Comparison of ENCODE assay signal across 22 cellular contexts in the genomic region with DNA sequence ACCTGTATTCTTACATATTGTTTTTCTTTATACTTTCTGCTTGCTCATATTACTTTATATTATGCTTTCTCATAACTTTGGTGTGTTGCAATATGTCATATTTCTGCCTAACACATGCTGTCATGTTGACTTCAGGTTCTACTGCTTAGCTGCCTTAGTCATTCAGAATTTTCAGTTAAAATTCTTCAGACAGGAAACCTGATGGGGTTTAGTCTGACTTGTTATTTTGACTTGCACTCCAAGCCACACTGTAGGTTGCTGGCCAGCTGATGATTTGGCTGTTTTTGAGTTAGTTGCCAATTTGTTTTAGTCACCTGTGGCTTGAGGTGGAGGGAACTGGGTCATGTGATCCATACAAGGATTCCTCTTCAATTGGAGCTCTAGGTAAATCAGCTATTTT.
DNase-seq lines count a peak whose midpoint lies in the region; ATAC-seq, FAIRE-seq and TF ChIP-seq lines count a peak whose summit lies in the region.
"Had no signal": no experiment of that assay in that cellular context is flagged by ENCODE, and none has a peak within 500 bp of the region (broad histone marks: within the 10 kb centered on the region; RNA-seq: fewer than 3 reads in every experiment).

No MANE protein-coding gene starts in this region.

- H3K27me3 ChIP-seq in SK-N-SH (ENCODE audit: insufficient read depth), result no peaks in the 10 kb centered on the region
- H3K27me3 ChIP-seq in smooth muscle cell (ENCODE audit: low read depth), result no peaks in the 10 kb centered on the region
- H3K27me3 ChIP-seq: neutrophil, SJSA1 had no signal

- H3K9me2 ChIP-seq in SK-N-SH, result no peaks in the 10 kb centered on the region

- POLR2A ChIA-PET in SK-N-SH (lab: Yijun Ruan, JAX), result no interaction called here

- H2AFZ ChIP-seq in SK-N-SH (ENCODE audit: low read depth) (no peak overlapping the region), smooth muscle cell (ENCODE audit: low read depth) (no peak overlapping the region)

- peaks cover 8 to 24% of the 10 kb centered on the region in 2 experiments; a peak in 3 of 4 replicates for H3K4me1 ChIP-seq in SK-N-SH (ENCODE audit: control insufficient read depth in 1 of 2, insufficient read depth in 2 of 2, low read depth in 1 of 2, low read length in 1 of 2)
- H3K4me1 ChIP-seq in smooth muscle cell (ENCODE audit: low read depth), result peaks cover 14% of the 10 kb centered on the region

- H3F3A ChIP-seq in SK-N-SH (replicated peaks; ENCODE audit: insufficient read depth) (no peaks in the 10 kb centered on the region), smooth muscle cell (ENCODE audit: low read depth) (peaks cover 20% of the 10 kb centered on the region)

- TF ChIP-seq EP300 in SK-N-SH (IDR thresholded peaks at IDR 0.05; ENCODE audit: borderline replicate concordance in 1 of 2, low read depth in 1 of 2, low read length in 1 of 2), result no peak

- H3K4me3 ChIP-seq in SK-N-SH (ENCODE audit: low read depth in 2 of 2, low read length in 1 of 2) (no peak overlapping the region), smooth muscle cell (no peak overlapping the region)
- H3K4me3 ChIP-seq: SJSA1 had no signal

- H3K4me2 ChIP-seq in SK-N-SH, result no peak overlapping the region
- no peak overlapping the region for H3K4me2 ChIP-seq in smooth muscle cell

- peak; percentile 77 for FAIRE-seq in RCC 7860 (lab: Jason Lieb, UNC)
- FAIRE-seq: urothelium cell line had no signal

- H3K9ac ChIP-seq in SK-N-SH, result no peak overlapping the region
- H3K9ac ChIP-seq in smooth muscle cell (ENCODE audit: low read depth), result no peak overlapping the region

- no peaks in the 10 kb centered on the region for H3K36me3 ChIP-seq in SK-N-SH (replicated peaks in 1 of 2; ENCODE audit: control insufficient read depth in 1 of 2, insufficient read depth in 2 of 2, low read length in 1 of 2)
- H3K36me3 ChIP-seq in smooth muscle cell (ENCODE audit: low read depth), result no peaks in the 10 kb centered on the region
- H3K36me3 ChIP-seq: neutrophil, SJSA1 had no signal

- CTCF ChIA-PET in SK-N-SH (lab: Yijun Ruan, JAX), result interaction anchor here (0.9 to 1.0 kb wide), 2 partner anchors 12 to 22 kb away, joined by 3 to 4 read pairs; no protein-coding TSS in a partner anchor

- no peaks in the 10 kb centered on the region for H4K20me1 ChIP-seq in SK-N-SH (ENCODE audit: insufficient read depth)
- no peaks in the 10 kb centered on the region for H4K20me1 ChIP-seq in smooth muscle cell (ENCODE audit: low read depth)

- TF ChIP-seq CTCF in SK-N-SH (IDR thresholded peaks at IDR 0.05) (no peak), smooth muscle cell (IDR thresholded peaks at IDR 0.05; ENCODE audit: borderline replicate concordance, insufficient read depth, poor library complexity, severe bottlenecking) (no peak)

- DNase-seq in SK-N-SH (no peak), RCC 7860 (ENCODE audit: low spot score) (peak; percentile 60), epithelial cell of prostate (ENCODE audit: low read depth, low spot score) (peak; percentile 89), renal cortical epithelial cell (ENCODE audit: low read depth) (peak; percentile 90), NCI-H1048 (lab: John Stamatoyannopoulos, UW) (no peak), smooth muscle cell (lab: John Stamatoyannopoulos, UW; ENCODE audit: unreplicated experiment) (no peak), germinal center (ENCODE audit: low spot score) (no peak)
- DNase-seq: activated CD4-positive, alpha-beta T cell treated with anti-CD3 and anti-CD28 coated beads for 1 hour; activated naive CD4-positive, alpha-beta T cell treated with anti-CD3 and anti-CD28 coated beads for 36 hours; DMS153; effector CD4-positive, alpha-beta T cell; MM.1S; NCI-H2029 treated with DMSO at 0.1 percent for 48 hours; NCI-H510A treated with DMSO at 0.1 percent for 48 hours; right cardiac atrium; stimulated activated naive CD8-positive, alpha-beta T cell treated with anti-CD3 and anti-CD28 coated beads, Interleukin-15, amount 100 ng/mL, for 72 hours; T-helper 9 cell had no signal

- H3K79me2 ChIP-seq in SK-N-SH (ENCODE audit: insufficient read depth), result no peaks in the 10 kb centered on the region
- no peaks in the 10 kb centered on the region for H3K79me2 ChIP-seq in smooth muscle cell (ENCODE audit: low read depth)

- no peak; the same call in 2 of the 3 replicates for ATAC-seq in SK-N-SH treated with all-trans-retinoic acid at 6 μM for 48 hours
- ATAC-seq: HCT116; right cardiac atrium; stimulated activated naive CD8-positive, alpha-beta T cell treated with anti-CD3 and anti-CD28 coated beads, Interleukin-15, amount 100 ng/mL, for 72 hours had no signal

- no peak overlapping the region for H3K27ac ChIP-seq in SK-N-SH (ENCODE audit: low read depth in 2 of 2, low read length in 1 of 2)
- H3K27ac ChIP-seq in epithelial cell of prostate, result peak overlapping the region; percentile 46
- H3K27ac ChIP-seq in smooth muscle cell (ENCODE audit: low read depth), result no peak overlapping the region
- H3K27ac ChIP-seq: neutrophil, SJSA1 had no signal

- H3K9me3 ChIP-seq in SK-N-SH (no peaks in the 10 kb centered on the region), smooth muscle cell (replicated peaks; ENCODE audit: low read depth) (no peaks in the 10 kb centered on the region)
- H3K9me3 ChIP-seq: neutrophil, SJSA1 had no signal

- no peak for TF ChIP-seq RAD21 in SK-N-SH (IDR thresholded peaks at IDR 0.05; ENCODE audit: low read length)

TF ChIP-seq in SK-N-SH, 30 proteins besides CTCF, POLR2A, EP300 and RAD21:
- 0 out of 2 replicates have a peak, but pooled peaks have one; percentile 1 for TF ChIP-seq JUND (IDR thresholded peaks at IDR 0.05)
- TF ChIP-seq TAF1 (IDR thresholded peaks at IDR 0.05; ENCODE audit: borderline replicate concordance, low read depth, low read length), result no peak
- TF ChIP-seq, protein P1, sequence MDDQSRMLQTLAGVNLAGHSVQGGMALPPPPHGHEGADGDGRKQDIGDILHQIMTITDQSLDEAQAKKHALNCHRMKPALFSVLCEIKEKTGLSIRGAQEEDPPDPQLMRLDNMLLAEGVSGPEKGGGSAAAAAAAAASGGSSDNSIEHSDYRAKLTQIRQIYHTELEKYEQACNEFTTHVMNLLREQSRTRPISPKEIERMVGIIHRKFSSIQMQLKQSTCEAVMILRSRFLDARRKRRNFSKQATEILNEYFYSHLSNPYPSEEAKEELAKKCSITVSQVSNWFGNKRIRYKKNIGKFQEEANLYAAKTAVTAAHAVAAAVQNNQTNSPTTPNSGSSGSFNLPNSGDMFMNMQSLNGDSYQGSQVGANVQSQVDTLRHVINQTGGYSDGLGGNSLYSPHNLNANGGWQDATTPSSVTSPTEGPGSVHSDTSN (IDR thresholded peaks at IDR 0.05), result peak; percentile 35; the same call in 1 of the 2 replicates
- TF ChIP-seq GATA2 (CRISPR knock-in tag; IDR thresholded peaks at IDR 0.05), result no peak

TF ChIP-seq in SK-N-SH treated with all-trans-retinoic acid at 6 μM for 48 hours, 23 proteins besides CTCF, POLR2A, EP300 and RAD21 (continues in another document):
- TF ChIP-seq ZC3H10 (CRISPR knock-in tag; IDR thresholded peaks at IDR 0.05) (no peak), ZFP30 (CRISPR knock-in tag; IDR thresholded peaks at IDR 0.05) (no peak), OSR1 (CRISPR knock-in tag; IDR thresholded peaks at IDR 0.05) (no peak)
- TF ChIP-seq, protein P2, sequence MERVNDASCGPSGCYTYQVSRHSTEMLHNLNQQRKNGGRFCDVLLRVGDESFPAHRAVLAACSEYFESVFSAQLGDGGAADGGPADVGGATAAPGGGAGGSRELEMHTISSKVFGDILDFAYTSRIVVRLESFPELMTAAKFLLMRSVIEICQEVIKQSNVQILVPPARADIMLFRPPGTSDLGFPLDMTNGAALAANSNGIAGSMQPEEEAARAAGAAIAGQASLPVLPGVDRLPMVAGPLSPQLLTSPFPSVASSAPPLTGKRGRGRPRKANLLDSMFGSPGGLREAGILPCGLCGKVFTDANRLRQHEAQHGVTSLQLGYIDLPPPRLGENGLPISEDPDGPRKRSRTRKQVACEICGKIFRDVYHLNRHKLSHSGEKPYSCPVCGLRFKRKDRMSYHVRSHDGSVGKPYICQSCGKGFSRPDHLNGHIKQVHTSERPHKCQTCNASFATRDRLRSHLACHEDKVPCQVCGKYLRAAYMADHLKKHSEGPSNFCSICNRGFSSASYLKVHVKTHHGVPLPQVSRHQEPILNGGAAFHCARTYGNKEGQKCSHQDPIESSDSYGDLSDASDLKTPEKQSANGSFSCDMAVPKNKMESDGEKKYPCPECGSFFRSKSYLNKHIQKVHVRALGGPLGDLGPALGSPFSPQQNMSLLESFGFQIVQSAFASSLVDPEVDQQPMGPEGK (CRISPR knock-in tag; IDR thresholded peaks at IDR 0.05; ENCODE audit: borderline replicate concordance), result no peak
- TF ChIP-seq, protein P3, sequence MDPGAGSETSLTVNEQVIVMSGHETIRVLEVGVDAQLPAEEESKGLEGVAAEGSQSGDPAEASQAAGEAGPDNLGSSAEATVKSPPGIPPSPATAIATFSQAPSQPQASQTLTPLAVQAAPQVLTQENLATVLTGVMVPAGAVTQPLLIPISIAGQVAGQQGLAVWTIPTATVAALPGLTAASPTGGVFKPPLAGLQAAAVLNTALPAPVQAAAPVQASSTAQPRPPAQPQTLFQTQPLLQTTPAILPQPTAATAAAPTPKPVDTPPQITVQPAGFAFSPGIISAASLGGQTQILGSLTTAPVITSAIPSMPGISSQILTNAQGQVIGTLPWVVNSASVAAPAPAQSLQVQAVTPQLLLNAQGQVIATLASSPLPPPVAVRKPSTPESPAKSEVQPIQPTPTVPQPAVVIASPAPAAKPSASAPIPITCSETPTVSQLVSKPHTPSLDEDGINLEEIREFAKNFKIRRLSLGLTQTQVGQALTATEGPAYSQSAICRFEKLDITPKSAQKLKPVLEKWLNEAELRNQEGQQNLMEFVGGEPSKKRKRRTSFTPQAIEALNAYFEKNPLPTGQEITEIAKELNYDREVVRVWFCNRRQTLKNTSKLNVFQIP (CRISPR knock-in tag; IDR thresholded peaks at IDR 0.05; ENCODE audit: borderline replicate concordance, low read depth), result no peak
- TF ChIP-seq, protein P4, sequence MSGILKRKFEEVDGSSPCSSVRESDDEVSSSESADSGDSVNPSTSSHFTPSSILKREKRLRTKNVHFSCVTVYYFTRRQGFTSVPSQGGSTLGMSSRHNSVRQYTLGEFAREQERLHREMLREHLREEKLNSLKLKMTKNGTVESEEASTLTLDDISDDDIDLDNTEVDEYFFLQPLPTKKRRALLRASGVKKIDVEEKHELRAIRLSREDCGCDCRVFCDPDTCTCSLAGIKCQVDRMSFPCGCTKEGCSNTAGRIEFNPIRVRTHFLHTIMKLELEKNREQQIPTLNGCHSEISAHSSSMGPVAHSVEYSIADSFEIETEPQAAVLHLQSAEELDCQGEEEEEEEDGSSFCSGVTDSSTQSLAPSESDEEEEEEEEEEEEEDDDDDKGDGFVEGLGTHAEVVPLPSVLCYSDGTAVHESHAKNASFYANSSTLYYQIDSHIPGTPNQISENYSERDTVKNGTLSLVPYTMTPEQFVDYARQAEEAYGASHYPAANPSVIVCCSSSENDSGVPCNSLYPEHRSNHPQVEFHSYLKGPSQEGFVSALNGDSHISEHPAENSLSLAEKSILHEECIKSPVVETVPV (CRISPR knock-in tag; IDR thresholded peaks at IDR 0.05), result no peak

Comparison
In these comparisons a context has a peak if more than half of its experiments do, and no peak if none do; other contexts are left out.
1. DNase-seq: peak in RCC 7860 (single experiment), epithelial cell of prostate (single experiment) and renal cortical epithelial cell (single experiment); none in SK-N-SH (single experiment), NCI-H1048 (single experiment), smooth muscle cell (single experiment) and germinal center (single experiment).